ENCODE assay signal across 1 cellular context in genomic region chr5:138466900-138467710, GRCh38.
TF ChIP-seq lines count a peak whose summit lies in the region.

No MANE protein-coding gene starts in this region.

TF ChIP-seq in K562, 482 proteins besides CTCF, POLR2A, EP300 and RAD21 (continued from another document):
- TF ChIP-seq NEUROD1 (IDR thresholded peaks at IDR 0.05; ENCODE audit: borderline replicate concordance, low read depth, low read length, partially characterized antibody): no peak
